In the genomic region with DNA sequence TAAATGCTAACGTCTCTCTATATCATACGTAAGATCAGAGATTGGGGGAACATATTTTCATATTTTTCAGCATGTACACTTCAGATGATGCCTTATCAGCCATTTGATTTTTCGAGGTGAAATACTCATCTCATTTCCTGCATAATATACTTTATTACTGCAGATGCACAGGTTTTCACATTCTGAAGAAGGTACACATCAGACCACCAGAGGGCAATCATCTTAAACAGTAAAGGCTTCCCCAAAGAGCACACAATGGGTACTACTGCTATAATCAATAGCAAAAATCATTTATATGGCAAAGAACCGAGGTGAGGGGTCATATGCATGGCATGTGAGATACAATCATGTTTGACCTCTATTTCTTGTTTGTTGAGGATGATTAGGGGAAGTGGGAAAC, we compare ENCODE assay signal across 8 cellular contexts.
DNase-seq lines count a peak whose midpoint lies in the region; ATAC-seq lines count a peak whose summit lies in the region.

No MANE protein-coding gene starts in this region.

- no peaks in the 10 kb centered on the region for H3K9me3 Mint-ChIP-seq in activated CD4-positive, alpha-beta T cell treated with anti-CD3 and anti-CD28 coated beads for 36 hours (ENCODE audit: low read depth)

- POLR2A ChIA-PET in activated CD4-positive, alpha-beta T cell treated with anti-CD3 and anti-CD28 coated beads for 36 hours (lab: Charles Lee), result no interaction called here

- CTCF ChIA-PET in activated CD4-positive, alpha-beta T cell treated with anti-CD3 and anti-CD28 coated beads for 36 hours (lab: Charles Lee), result interaction anchor here (0.7 kb wide), 1 partner anchor 1623 kb away, joined by 5 read pairs; no protein-coding TSS in a partner anchor

- ATAC-seq in activated CD4-positive, alpha-beta T cell treated with anti-CD3 and anti-CD28 coated beads for 36 hours, result peak; percentile 49
- peak; percentile 61 for ATAC-seq in HG03520 (IDR thresholded peaks at IDR 0.05; ENCODE audit: unreplicated experiment)
- no peak for ATAC-seq in GM19035 (IDR thresholded peaks at IDR 0.05; ENCODE audit: unreplicated experiment)
- ATAC-seq in GM21381 (IDR thresholded peaks at IDR 0.05; ENCODE audit: unreplicated experiment), result no peak

- peaks cover 4% of the 10 kb centered on the region for H3K4me1 Mint-ChIP-seq in activated CD4-positive, alpha-beta T cell treated with anti-CD3 and anti-CD28 coated beads for 36 hours

- H3K27me3 Mint-ChIP-seq in activated CD4-positive, alpha-beta T cell treated with anti-CD3 and anti-CD28 coated beads for 36 hours, result peaks cover 2% of the 10 kb centered on the region

- DNase-seq in activated CD4-positive, alpha-beta T cell treated with anti-CD3 and anti-CD28 coated beads for 36 hours, result no peak
- no peak for DNase-seq in activated CD4-positive, alpha-beta T cell treated with anti-CD3 and anti-CD28 coated beads for 4 hours
- DNase-seq in SK-N-DZ (ENCODE audit: low spot score) (peak; percentile 39), iPS DF 4.7 (ENCODE audit: extremely low read depth, low spot score) (peak; percentile 5)
- no peak for DNase-seq in stimulated activated naive CD4-positive, alpha-beta T cell treated with Interleukin-2 at 50 U/mL for 16 hours (lab: John Stamatoyannopoulos, UW)

- H3K27ac Mint-ChIP-seq in activated CD4-positive, alpha-beta T cell treated with anti-CD3 and anti-CD28 coated beads for 36 hours, result no peak overlapping the region

- intact Hi-C loops in activated CD4-positive, alpha-beta T cell treated with anti-CD3 and anti-CD28 coated beads for 36 hours (cut with DNase I, micrococcal nuclease), result loop anchor here (5.0 to 10.0 kb wide), 3 partner anchors 120 to 353 kb away; partner anchors contain the start of gene EPB41L3 (in 1 of the 2)

- no peak overlapping the region for H3K4me3 Mint-ChIP-seq in activated CD4-positive, alpha-beta T cell treated with anti-CD3 and anti-CD28 coated beads for 36 hours

- no peaks in the 10 kb centered on the region for H3K36me3 Mint-ChIP-seq in activated CD4-positive, alpha-beta T cell treated with anti-CD3 and anti-CD28 coated beads for 36 hours (ENCODE audit: low read depth)

Comparison
In these comparisons a context has a peak if more than half of its experiments do, and no peak if none do; other contexts are left out.
1. ATAC-seq: peak in activated CD4-positive, alpha-beta T cell treated with anti-CD3 and anti-CD28 coated beads for 36 hours (single experiment) and HG03520 (single experiment); none in GM19035 (single experiment) and GM21381 (single experiment).
2. DNase-seq: peak in SK-N-DZ (single experiment) and iPS DF 4.7 (single experiment); none in activated CD4-positive, alpha-beta T cell treated with anti-CD3 and anti-CD28 coated beads for 36 hours (single experiment), activated CD4-positive, alpha-beta T cell treated with anti-CD3 and anti-CD28 coated beads for 4 hours (0 of 2) and stimulated activated naive CD4-positive, alpha-beta T cell treated with Interleukin-2 at 50 U/mL for 16 hours (single experiment).